1 cellular context compared by ENCODE assay signal in the genomic region with DNA sequence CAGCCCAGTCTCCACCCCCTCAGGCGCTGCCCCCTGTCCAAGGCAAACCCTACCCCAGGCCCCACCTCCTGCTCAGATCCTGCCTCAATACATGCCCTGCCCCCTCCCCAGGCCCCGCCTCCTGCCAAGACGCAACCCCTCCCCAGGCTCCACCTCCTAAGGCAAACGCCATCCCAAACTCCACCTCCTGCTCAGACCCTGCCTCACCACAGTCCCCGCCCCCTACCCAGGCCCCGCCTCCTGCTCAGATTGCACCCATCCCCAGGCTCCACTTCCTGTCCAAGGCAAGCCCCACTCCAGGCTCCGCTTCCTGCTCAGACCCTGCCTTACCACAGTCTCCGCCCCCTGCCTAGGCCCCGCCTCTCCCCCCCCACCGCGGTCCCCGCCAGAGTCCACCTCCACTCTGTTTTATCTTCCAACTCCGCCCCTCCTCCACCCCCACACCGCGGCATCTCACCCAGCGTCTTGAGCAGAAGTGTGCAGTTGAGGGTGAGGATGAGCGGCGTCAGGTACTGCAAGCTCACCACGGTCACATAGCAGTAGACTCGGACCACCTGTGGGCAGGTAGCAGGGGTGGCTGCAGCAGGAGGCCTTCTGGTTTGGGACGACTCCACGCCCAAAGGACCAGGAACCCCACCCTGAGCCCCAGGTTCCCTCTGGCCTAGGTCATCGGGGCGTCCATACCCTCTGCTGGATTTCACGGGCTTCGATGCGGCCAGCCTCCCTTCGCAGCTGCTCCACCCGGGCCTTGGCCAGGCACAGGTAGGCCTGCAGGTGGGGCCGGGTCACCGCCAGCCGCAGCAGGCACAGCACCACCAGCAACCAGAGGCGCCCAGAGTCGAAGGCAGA.
TF ChIP-seq lines count a peak whose summit lies in the region.

No MANE protein-coding gene starts in this region.

TF ChIP-seq in K562, 482 proteins besides CTCF, POLR2A, EP300 and RAD21 (continued from another document and continues in another):
- TF ChIP-seq TBP (optimal IDR thresholded peaks at IDR 0.05; ENCODE audit: low read depth, low read length) (peak; percentile 34), MAFK (IDR thresholded peaks at IDR 0.05; ENCODE audit: low read length) (no peak), GATA2 (CRISPR knock-in tag; IDR thresholded peaks at IDR 0.05) (no peak), JUNB (CRISPR knock-in tag; conservative IDR thresholded peaks at IDR 0.05) (no peak), PYGO2 (tag; IDR thresholded peaks at IDR 0.05) (no peak), MIER1 (IDR thresholded peaks at IDR 0.05; ENCODE audit: low read depth) (no peak), CBX5 (IDR thresholded peaks at IDR 0.05; ENCODE audit: borderline replicate concordance, low read depth) (no peak), NR1H2 (CRISPR knock-in tag; IDR thresholded peaks at IDR 0.05) (no peak), SNIP1 (IDR thresholded peaks at IDR 0.05; ENCODE audit: low read depth) (no peak), SMARCB1 (IDR thresholded peaks at IDR 0.05; ENCODE audit: insufficient read length, low read depth) (no peak), NFIX (CRISPR knock-in tag; IDR thresholded peaks at IDR 0.05; ENCODE audit: low read depth) (no peak), HMGN3 (IDR thresholded peaks at IDR 0.05; ENCODE audit: borderline replicate concordance, extremely low read depth, insufficient read length, low read depth, low read length) (no peak), MTA1 (IDR thresholded peaks at IDR 0.05; ENCODE audit: borderline replicate concordance) (no peak), GABPB1 (CRISPR knock-in tag; IDR thresholded peaks at IDR 0.05) (peak; percentile 78), MEF2D (tag; conservative IDR thresholded peaks at IDR 0.05; ENCODE audit: low read depth) (no peak), TEAD2 (tag; IDR thresholded peaks at IDR 0.05) (no peak), CCAR2 (IDR thresholded peaks at IDR 0.05; ENCODE audit: low read depth, low read length) (no peak), NFIC (IDR thresholded peaks at IDR 0.05) (no peak), ZNF124 (CRISPR knock-in tag; IDR thresholded peaks at IDR 0.05) (no peak), ZNF146 (CRISPR knock-in tag; IDR thresholded peaks at IDR 0.05; ENCODE audit: unreplicated experiment) (no peak), YBX1 (IDR thresholded peaks at IDR 0.05) (no peak), BRD4 (IDR thresholded peaks at IDR 0.05) (no peak), MED1 (CRISPR knock-in tag; IDR thresholded peaks at IDR 0.05; ENCODE audit: borderline replicate concordance) (no peak), SAFB2 (IDR thresholded peaks at IDR 0.05; ENCODE audit: borderline replicate concordance, low read depth, low read length, severe bottlenecking) (no peak), ZNF232 (CRISPR knock-in tag; IDR thresholded peaks at IDR 0.05) (no peak), EWSR1 (IDR thresholded peaks at IDR 0.05; ENCODE audit: borderline replicate concordance, low read depth, partially characterized antibody) (no peak), EP400 (IDR thresholded peaks at IDR 0.05) (no peak), PCBP1 (IDR thresholded peaks at IDR 0.05; ENCODE audit: low read depth, low read length, poor library complexity, severe bottlenecking) (no peak), ZNF133 (CRISPR knock-in tag; IDR thresholded peaks at IDR 0.05) (no peak), ETS2 (tag; IDR thresholded peaks at IDR 0.05; ENCODE audit: borderline replicate concordance, poor library complexity, severe bottlenecking) (no peak), MTA2 (IDR thresholded peaks at IDR 0.05; ENCODE audit: low read depth) (no peak), TAF7 (tag; IDR thresholded peaks at IDR 0.05) (peak; percentile 63), NR2C1 (IDR thresholded peaks at IDR 0.05) (no peak), NR2C1 (tag; IDR thresholded peaks at IDR 0.05) (no peak), TARDBP (IDR thresholded peaks at IDR 0.05) (no peak), SRSF3 (IDR thresholded peaks at IDR 0.05; ENCODE audit: insufficient read depth, low read length) (no peak), TRIM24 (IDR thresholded peaks at IDR 0.05) (0 out of 4 replicates have a peak, but pooled peaks of 1 of the 2 experiments have one; percentile 8)
- TF ChIP-seq, protein P1, sequence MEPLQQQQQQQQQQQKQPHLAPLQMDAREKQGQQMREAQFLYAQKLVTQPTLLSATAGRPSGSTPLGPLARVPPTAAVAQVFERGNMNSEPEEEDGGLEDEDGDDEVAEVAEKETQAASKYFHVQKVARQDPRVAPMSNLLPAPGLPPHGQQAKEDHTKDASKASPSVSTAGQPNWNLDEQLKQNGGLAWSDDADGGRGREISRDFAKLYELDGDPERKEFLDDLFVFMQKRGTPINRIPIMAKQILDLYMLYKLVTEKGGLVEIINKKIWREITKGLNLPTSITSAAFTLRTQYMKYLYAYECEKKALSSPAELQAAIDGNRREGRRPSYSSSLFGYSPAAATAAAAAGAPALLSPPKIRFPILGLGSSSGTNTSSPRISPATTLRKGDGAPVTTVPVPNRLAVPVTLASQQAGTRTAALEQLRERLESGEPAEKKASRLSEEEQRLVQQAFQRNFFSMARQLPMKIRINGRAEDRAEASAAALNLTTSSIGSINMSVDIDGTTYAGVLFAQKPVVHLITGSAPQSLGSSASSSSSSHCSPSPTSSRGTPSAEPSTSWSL (CRISPR knock-in tag; IDR thresholded peaks at IDR 0.05; ENCODE audit: borderline replicate concordance): no peak
- TF ChIP-seq, protein P2, sequence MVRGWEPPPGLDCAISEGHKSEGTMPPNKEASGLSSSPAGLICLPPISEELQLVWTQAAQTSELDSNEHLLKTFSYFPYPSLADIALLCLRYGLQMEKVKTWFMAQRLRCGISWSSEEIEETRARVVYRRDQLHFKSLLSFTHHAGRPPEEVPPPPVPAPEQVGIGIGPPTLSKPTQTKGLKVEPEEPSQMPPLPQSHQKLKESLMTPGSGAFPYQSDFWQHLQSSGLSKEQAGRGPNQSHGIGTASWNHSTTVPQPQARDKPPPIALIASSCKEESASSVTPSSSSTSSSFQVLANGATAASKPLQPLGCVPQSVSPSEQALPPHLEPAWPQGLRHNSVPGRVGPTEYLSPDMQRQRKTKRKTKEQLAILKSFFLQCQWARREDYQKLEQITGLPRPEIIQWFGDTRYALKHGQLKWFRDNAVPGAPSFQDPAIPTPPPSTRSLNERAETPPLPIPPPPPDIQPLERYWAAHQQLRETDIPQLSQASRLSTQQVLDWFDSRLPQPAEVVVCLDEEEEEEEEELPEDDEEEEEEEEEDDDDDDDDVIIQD (CRISPR knock-in tag; IDR thresholded peaks at IDR 0.05): no peak
- TF ChIP-seq, protein P3, sequence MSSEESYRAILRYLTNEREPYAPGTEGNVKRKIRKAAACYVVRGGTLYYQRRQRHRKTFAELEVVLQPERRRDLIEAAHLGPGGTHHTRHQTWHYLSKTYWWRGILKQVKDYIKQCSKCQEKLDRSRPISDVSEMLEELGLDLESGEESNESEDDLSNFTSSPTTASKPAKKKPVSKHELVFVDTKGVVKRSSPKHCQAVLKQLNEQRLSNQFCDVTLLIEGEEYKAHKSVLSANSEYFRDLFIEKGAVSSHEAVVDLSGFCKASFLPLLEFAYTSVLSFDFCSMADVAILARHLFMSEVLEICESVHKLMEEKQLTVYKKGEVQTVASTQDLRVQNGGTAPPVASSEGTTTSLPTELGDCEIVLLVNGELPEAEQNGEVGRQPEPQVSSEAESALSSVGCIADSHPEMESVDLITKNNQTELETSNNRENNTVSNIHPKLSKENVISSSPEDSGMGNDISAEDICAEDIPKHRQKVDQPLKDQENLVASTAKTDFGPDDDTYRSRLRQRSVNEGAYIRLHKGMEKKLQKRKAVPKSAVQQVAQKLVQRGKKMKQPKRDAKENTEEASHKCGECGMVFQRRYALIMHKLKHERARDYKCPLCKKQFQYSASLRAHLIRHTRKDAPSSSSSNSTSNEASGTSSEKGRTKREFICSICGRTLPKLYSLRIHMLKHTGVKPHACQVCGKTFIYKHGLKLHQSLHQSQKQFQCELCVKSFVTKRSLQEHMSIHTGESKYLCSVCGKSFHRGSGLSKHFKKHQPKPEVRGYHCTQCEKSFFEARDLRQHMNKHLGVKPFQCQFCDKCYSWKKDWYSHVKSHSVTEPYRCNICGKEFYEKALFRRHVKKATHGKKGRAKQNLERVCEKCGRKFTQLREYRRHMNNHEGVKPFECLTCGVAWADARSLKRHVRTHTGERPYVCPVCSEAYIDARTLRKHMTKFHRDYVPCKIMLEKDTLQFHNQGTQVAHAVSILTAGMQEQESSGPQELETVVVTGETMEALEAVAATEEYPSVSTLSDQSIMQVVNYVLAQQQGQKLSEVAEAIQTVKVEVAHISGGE (CRISPR knock-in tag; IDR thresholded peaks at IDR 0.05): peak in 1 of 3 experiments; percentile 64; a peak in 1 of 6 replicates
- TF ChIP-seq, protein P4, sequence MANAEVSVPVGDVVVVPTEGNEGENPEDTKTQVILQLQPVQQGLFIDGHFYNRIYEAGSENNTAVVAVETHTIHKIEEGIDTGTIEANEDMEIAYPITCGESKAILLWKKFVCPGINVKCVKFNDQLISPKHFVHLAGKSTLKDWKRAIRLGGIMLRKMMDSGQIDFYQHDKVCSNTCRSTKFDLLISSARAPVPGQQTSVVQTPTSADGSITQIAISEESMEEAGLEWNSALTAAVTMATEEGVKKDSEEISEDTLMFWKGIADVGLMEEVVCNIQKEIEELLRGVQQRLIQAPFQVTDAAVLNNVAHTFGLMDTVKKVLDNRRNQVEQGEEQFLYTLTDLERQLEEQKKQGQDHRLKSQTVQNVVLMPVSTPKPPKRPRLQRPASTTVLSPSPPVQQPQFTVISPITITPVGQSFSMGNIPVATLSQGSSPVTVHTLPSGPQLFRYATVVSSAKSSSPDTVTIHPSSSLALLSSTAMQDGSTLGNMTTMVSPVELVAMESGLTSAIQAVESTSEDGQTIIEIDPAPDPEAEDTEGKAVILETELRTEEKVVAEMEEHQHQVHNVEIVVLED (CRISPR knock-in tag; IDR thresholded peaks at IDR 0.05): no peak
- TF ChIP-seq, protein P5, sequence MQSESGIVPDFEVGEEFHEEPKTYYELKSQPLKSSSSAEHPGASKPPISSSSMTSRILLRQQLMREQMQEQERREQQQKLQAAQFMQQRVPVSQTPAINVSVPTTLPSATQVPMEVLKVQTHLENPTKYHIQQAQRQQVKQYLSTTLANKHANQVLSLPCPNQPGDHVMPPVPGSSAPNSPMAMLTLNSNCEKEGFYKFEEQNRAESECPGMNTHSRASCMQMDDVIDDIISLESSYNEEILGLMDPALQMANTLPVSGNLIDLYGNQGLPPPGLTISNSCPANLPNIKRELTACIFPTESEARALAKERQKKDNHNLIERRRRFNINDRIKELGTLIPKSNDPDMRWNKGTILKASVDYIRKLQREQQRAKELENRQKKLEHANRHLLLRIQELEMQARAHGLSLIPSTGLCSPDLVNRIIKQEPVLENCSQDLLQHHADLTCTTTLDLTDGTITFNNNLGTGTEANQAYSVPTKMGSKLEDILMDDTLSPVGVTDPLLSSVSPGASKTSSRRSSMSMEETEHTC (IDR thresholded peaks at IDR 0.05): no peak
- TF ChIP-seq, protein P6, sequence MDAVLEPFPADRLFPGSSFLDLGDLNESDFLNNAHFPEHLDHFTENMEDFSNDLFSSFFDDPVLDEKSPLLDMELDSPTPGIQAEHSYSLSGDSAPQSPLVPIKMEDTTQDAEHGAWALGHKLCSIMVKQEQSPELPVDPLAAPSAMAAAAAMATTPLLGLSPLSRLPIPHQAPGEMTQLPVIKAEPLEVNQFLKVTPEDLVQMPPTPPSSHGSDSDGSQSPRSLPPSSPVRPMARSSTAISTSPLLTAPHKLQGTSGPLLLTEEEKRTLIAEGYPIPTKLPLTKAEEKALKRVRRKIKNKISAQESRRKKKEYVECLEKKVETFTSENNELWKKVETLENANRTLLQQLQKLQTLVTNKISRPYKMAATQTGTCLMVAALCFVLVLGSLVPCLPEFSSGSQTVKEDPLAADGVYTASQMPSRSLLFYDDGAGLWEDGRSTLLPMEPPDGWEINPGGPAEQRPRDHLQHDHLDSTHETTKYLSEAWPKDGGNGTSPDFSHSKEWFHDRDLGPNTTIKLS (IDR thresholded peaks at IDR 0.05; ENCODE audit: borderline replicate concordance, low read depth): no peak
- TF ChIP-seq, protein P7, sequence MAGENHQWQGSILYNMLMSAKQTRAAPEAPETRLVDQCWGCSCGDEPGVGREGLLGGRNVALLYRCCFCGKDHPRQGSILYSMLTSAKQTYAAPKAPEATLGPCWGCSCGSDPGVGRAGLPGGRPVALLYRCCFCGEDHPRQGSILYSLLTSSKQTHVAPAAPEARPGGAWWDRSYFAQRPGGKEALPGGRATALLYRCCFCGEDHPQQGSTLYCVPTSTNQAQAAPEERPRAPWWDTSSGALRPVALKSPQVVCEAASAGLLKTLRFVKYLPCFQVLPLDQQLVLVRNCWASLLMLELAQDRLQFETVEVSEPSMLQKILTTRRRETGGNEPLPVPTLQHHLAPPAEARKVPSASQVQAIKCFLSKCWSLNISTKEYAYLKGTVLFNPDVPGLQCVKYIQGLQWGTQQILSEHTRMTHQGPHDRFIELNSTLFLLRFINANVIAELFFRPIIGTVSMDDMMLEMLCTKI (IDR thresholded peaks at IDR 0.05; ENCODE audit: partially characterized antibody): no peak
- TF ChIP-seq, protein P8, sequence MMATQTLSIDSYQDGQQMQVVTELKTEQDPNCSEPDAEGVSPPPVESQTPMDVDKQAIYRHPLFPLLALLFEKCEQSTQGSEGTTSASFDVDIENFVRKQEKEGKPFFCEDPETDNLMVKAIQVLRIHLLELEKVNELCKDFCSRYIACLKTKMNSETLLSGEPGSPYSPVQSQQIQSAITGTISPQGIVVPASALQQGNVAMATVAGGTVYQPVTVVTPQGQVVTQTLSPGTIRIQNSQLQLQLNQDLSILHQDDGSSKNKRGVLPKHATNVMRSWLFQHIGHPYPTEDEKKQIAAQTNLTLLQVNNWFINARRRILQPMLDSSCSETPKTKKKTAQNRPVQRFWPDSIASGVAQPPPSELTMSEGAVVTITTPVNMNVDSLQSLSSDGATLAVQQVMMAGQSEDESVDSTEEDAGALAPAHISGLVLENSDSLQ (IDR thresholded peaks at IDR 0.05): peak; percentile 20; the same call in 1 of the 2 replicates
